Comparison of ENCODE assay signal across 18 cellular contexts in the genomic region with DNA sequence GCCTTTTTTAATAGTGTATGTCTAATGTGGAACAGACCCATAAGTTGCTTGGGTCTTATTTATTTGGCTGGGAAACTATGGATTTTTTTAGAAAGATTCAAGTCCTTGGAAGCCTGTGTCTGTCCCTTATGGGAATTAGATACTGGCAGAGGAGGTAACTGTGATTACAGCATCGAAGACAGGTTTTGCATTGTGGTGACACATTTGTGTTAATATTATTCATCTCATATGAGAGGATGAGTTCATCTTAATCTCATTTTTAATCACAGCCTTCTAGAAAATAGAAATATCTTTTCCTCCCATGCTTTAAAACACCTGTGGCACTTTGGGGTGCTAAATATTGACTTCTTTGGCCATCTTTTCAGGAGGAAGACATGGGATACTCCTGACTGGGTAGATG. TPM values are rescaled to one million over a fixed set of nuclear protein-coding genes. Genes with fewer than 3 reads are reported as not detected.
A peak's percentile ranks its signal among the peaks of the same experiment; 100 is the strongest.
DNase-seq lines count a peak whose midpoint lies in the region; ATAC-seq and TF ChIP-seq lines count a peak whose summit lies in the region.
"Had no signal": no experiment of that assay in that cellular context is flagged by ENCODE, and none has a peak within 500 bp of the region (broad histone marks: within the 10 kb centered on the region; RNA-seq: fewer than 3 reads in every experiment).

No MANE protein-coding gene starts in this region.

- no peak overlapping the region for H3K4me3 ChIP-seq in BLaER1
- no peak overlapping the region for H3K4me3 ChIP-seq in GM23248
- no peak overlapping the region for H3K4me3 ChIP-seq in psoas muscle
- no peak overlapping the region for H3K4me3 ChIP-seq in esophagus muscularis mucosa

- no peaks in the 10 kb centered on the region for H3K27me3 ChIP-seq in BLaER1
- no peaks in the 10 kb centered on the region for H3K27me3 ChIP-seq in GM23248 (replicated peaks; ENCODE audit: insufficient read depth)
- no peaks in the 10 kb centered on the region for H3K27me3 ChIP-seq in psoas muscle (ENCODE audit: insufficient read depth in 3 of 3, low read length in 2 of 3)
- no peaks in the 10 kb centered on the region for H3K27me3 ChIP-seq in esophagus muscularis mucosa

- no peaks in the 10 kb centered on the region for H3K9me2 ChIP-seq in GM23248 (ENCODE audit: insufficient read depth)

- H3K27me3 Mint-ChIP-seq in HFFc6 (ENCODE audit: insufficient read depth) (no peaks in the 10 kb centered on the region; the same call in 1 of the 2 replicates), type B pancreatic cell (no peaks in the 10 kb centered on the region)
- H3K27me3 Mint-ChIP-seq: B cell; CD8-positive, alpha-beta memory T cell had no signal

- H3K36me3 Mint-ChIP-seq in HFFc6 (ENCODE audit: low read depth) (peaks cover 11% of the 10 kb centered on the region; the same call in 1 of the 2 replicates), type B pancreatic cell (peaks cover 15% of the 10 kb centered on the region)

- H3K9me3 Mint-ChIP-seq in HFFc6 (no peaks in the 10 kb centered on the region), type B pancreatic cell (no peaks in the 10 kb centered on the region)
- H3K9me3 Mint-ChIP-seq: CD8-positive, alpha-beta memory T cell had no signal

- peak overlapping the region; percentile 3; the same call in 1 of the 2 replicates for H3K27ac ChIP-seq in BLaER1
- no peak overlapping the region for H3K27ac ChIP-seq in GM23248
- peak overlapping the region; percentile 21 for H3K27ac ChIP-seq in epithelial cell of prostate
- H3K27ac ChIP-seq in psoas muscle: peak overlapping the region; percentile 30
- H3K27ac ChIP-seq in esophagus muscularis mucosa (replicated peaks in 1 of 4): peak overlapping the region in 1 of 4 donors; percentile 20
- H3K27ac ChIP-seq: KMS-11 had no signal

- in situ Hi-C loops in GM23248 (cut with MboI): no loop called here

- TF ChIP-seq CTCF in psoas muscle (IDR thresholded peaks at IDR 0.05): no peak
- TF ChIP-seq CTCF in HFFc6 (IDR thresholded peaks at IDR 0.05): no peak
- no peak for TF ChIP-seq CTCF in type B pancreatic cell (conservative IDR thresholded peaks at IDR 0.05)
- no peak for TF ChIP-seq CTCF in esophagus muscularis mucosa (IDR thresholded peaks at IDR 0.05)

- intact Hi-C loops in psoas muscle (cut with DNase I): loop anchor here in 1 of 2 donors (10.0 kb wide), 1 partner anchor 86 kb away; no protein-coding TSS in a partner anchor
- intact Hi-C loops in esophagus muscularis mucosa (cut with DNase I): loop anchor here (10.0 kb wide), 1 partner anchor 106 kb away; no protein-coding TSS in a partner anchor

- no peak for ATAC-seq in psoas muscle
- ATAC-seq: HepG2 had no signal

- H3K9me3 ChIP-seq in BLaER1: no peaks in the 10 kb centered on the region
- H3K9me3 ChIP-seq in GM23248 (ENCODE audit: low read depth): no peaks in the 10 kb centered on the region
- H3K9me3 ChIP-seq in psoas muscle: no peaks in the 10 kb centered on the region
- no peaks in the 10 kb centered on the region for H3K9me3 ChIP-seq in esophagus muscularis mucosa

- H3K36me3 ChIP-seq in BLaER1: peaks cover 21% of the 10 kb centered on the region
- H3K36me3 ChIP-seq in GM23248 (ENCODE audit: low read depth): no peaks in the 10 kb centered on the region
- peaks cover 0 to 8% of the 10 kb centered on the region in 2 donors for H3K36me3 ChIP-seq in psoas muscle (ENCODE audit: insufficient read depth in 1 of 2, low read depth in 1 of 2)
- H3K36me3 ChIP-seq in esophagus muscularis mucosa: no peaks in the 10 kb centered on the region

- H3K4me1 ChIP-seq in BLaER1: peaks cover 72% of the 10 kb centered on the region
- H3K4me1 ChIP-seq in GM23248 (ENCODE audit: insufficient read depth): peaks cover 16% of the 10 kb centered on the region
- peaks cover 57% of the 10 kb centered on the region for H3K4me1 ChIP-seq in psoas muscle
- peaks cover 23 to 58% (median 42%) of the 10 kb centered on the region in 4 donors for H3K4me1 ChIP-seq in esophagus muscularis mucosa

- H3K4me1 Mint-ChIP-seq in HFFc6 (ENCODE audit: low read depth) (peaks cover 23% of the 10 kb centered on the region), type B pancreatic cell (ENCODE audit: unreplicated experiment) (peaks cover 38% of the 10 kb centered on the region)

- H3K4me3 Mint-ChIP-seq in HFFc6: no peak overlapping the region
- no peak overlapping the region for H3K4me3 Mint-ChIP-seq in type B pancreatic cell
- H3K4me3 Mint-ChIP-seq: B cell; CD8-positive, alpha-beta memory T cell had no signal

- no peak for TF ChIP-seq POLR2A in esophagus muscularis mucosa (IDR thresholded peaks at IDR 0.05; ENCODE audit: low read depth)

- WGBS in GM23248 (ENCODE audit: low coverage in 1 of 2, low lambda C conversion rate in 2 of 2, missing lambda C conversion rate in 2 of 2), 2 experiments: 59 to 74% methylated on average over 1 of the region's 1 CpG
- WGBS in psoas muscle, 3 donors: 43 to 71% (median 46%) methylated on average over 1 of the region's 1 CpG
- 73% methylated on average over 1 of the region's 1 CpG for WGBS in esophagus muscularis mucosa

- no peak overlapping the region for H3K9ac ChIP-seq in BLaER1
- no peak overlapping the region for H3K9ac ChIP-seq in GM23248
- H3K9ac ChIP-seq: KMS-11 had no signal

- H3K4me2 ChIP-seq in BLaER1 (peak overlapping the region; percentile 6; the same call in 1 of the 2 replicates), GM23248 (ENCODE audit: unreplicated experiment) (no peak overlapping the region)
- H3K4me2 ChIP-seq: KMS-11 had no signal

- DNase-seq in GM23248: peak; percentile 17
- DNase-seq in epithelial cell of prostate (ENCODE audit: low read depth, low spot score): no peak
- DNase-seq in psoas muscle: no peak
- DNase-seq in HFFc6: no peak
- DNase-seq in type B pancreatic cell (ENCODE audit: extremely low spot score, unreplicated experiment): no peak
- DNase-seq in esophagus muscularis mucosa (ENCODE audit: extremely low spot score): no peak
- DNase-seq: ACHN; CD8-positive, alpha-beta memory T cell; EL; H7; NCI-H1092 treated with DMSO at 0.1 percent for 48 hours; NCI-H1694 treated with DMSO at 0.1 percent for 48 hours; NCI-H446 had no signal

- H3K79me2 ChIP-seq in GM23248 (ENCODE audit: insufficient read depth): peaks cover 54% of the 10 kb centered on the region

- H3K27ac Mint-ChIP-seq in HFFc6 (no peak overlapping the region), type B pancreatic cell (no peak overlapping the region)
- H3K27ac Mint-ChIP-seq: B cell had no signal

- H4K20me1 ChIP-seq in BLaER1 (no peaks in the 10 kb centered on the region), GM23248 (ENCODE audit: insufficient read depth) (no peaks in the 10 kb centered on the region)

- no peak overlapping the region for H2AFZ ChIP-seq in GM23248

- no peak for TF ChIP-seq EP300 in esophagus muscularis mucosa (IDR thresholded peaks at IDR 0.05)

- H3F3A ChIP-seq in GM23248 (ENCODE audit: insufficient read depth): peaks cover 22% of the 10 kb centered on the region

RNA-seq across cellular contexts. Expression of a gene that starts 9.2 kb away (rescaled TPM):
- total RNA-seq in GM23248 (2014; rRNA removed; shearing (Covaris generic)): 13.4 and 16.9 TPM in 2 replicates
- polyA plus RNA-seq in GM23248 (2016; fragmentation: Nextera tagmentation; extraction: Ambion mirVana) (12.1 and 13.9 TPM in 2 replicates), psoas muscle (10 to 100 TPM; 10.4 to 17.4 (median 12.8) TPM)
- total RNA-seq in psoas muscle (10 to 100 TPM in 3 of 4 donors, 1 to 10 TPM in 1; 9.7 to 22.1 (median 17.3) TPM), type B pancreatic cell (ENCODE audit: low replicate concordance) (26.0 and 31.0 TPM in 2 replicates), esophagus muscularis mucosa (10 to 100 TPM; 15.2 to 33.7 (median 21.5) TPM)
- total RNA-seq in HFFc6 (2021; fragmentation: NEBNext Ultra II Directional; extraction: Animal tissue kit (Norgen Biotek cat#: 25700)): 10 to 100 TPM; 16.0 to 21.2 (median 17.8) TPM

RNA-seq across cellular contexts. Expression of a gene that starts 48.0 kb away (rescaled TPM):
- total RNA-seq in GM23248 (2014; rRNA removed; shearing (Covaris generic)): not detected in 2 replicates
- polyA plus RNA-seq in GM23248 (2016; fragmentation: Nextera tagmentation; extraction: Ambion mirVana) (not detected in 2 replicates), psoas muscle (under 1 TPM; 0.53 to 0.65 (median 0.56) TPM)
- total RNA-seq in psoas muscle (1 to 10 TPM; 1.4 to 2.2 (median 1.8) TPM), type B pancreatic cell (ENCODE audit: low replicate concordance) (47.0 and 115 TPM in 2 replicates), esophagus muscularis mucosa (1 to 10 TPM; 1.2 to 7.1 (median 3.6) TPM)
- total RNA-seq in HFFc6 (2021; fragmentation: NEBNext Ultra II Directional; extraction: Animal tissue kit (Norgen Biotek cat#: 25700)): not detected
- total RNA-seq: MCF 10A had no signal

RNA-seq across cellular contexts. Expression of a gene that starts 59.0 kb away (rescaled TPM):
- 5.2 and 6.1 TPM in 2 replicates for total RNA-seq in GM23248 (2014; rRNA removed; shearing (Covaris generic))
- polyA plus RNA-seq in GM23248 (2016; fragmentation: Nextera tagmentation; extraction: Ambion mirVana): 20.3 and 23.2 TPM in 2 replicates
- 10 to 100 TPM; 15.3 to 20.4 (median 16.0) TPM for total RNA-seq in psoas muscle
- polyA plus RNA-seq in psoas muscle: 10 to 100 TPM; 28.5 to 39.9 (median 37.1) TPM
- 10 to 100 TPM; 16.0 to 20.2 (median 18.5) TPM for total RNA-seq in HFFc6 (2021; fragmentation: NEBNext Ultra II Directional; extraction: Animal tissue kit (Norgen Biotek cat#: 25700))
- total RNA-seq in type B pancreatic cell (ENCODE audit: low replicate concordance): 41.4 and 47.9 TPM in 2 replicates
- total RNA-seq in esophagus muscularis mucosa: 10 to 100 TPM; 14.4 to 29.4 (median 24.0) TPM
